12 cellular contexts compared by ENCODE assay signal in genomic region chr19:29724741-29725140, GRCh38. TPM values are rescaled to one million over a fixed set of nuclear protein-coding genes. Genes with fewer than 3 reads are reported as not detected.
A peak's percentile ranks its signal among the peaks of the same experiment; 100 is the strongest.
DNase-seq lines count a peak whose midpoint lies in the region; ATAC-seq, FAIRE-seq and TF ChIP-seq lines count a peak whose summit lies in the region.
"Had no signal": no experiment of that assay in that cellular context is flagged by ENCODE, and none has a peak within 500 bp of the region (broad histone marks: within the 10 kb centered on the region; RNA-seq: fewer than 3 reads in every experiment).

No MANE protein-coding gene starts in this region.

- intact Hi-C loops in heart left ventricle (cut with DNase I) (no loop called here), cardiac septum (cut with DNase I) (no loop called here)

- H3K9me3 Mint-ChIP-seq in astrocyte (ENCODE audit: unreplicated experiment): no peaks in the 10 kb centered on the region

- H3K23ac ChIP-seq in mesendoderm (ENCODE audit: low read length): no peak overlapping the region

- H4K8ac ChIP-seq in mesendoderm (ENCODE audit: low read depth, low read length): no peak overlapping the region

- H3K4me2 ChIP-seq in astrocyte (ENCODE audit: low read length) (peak overlapping the region; percentile 84), mesendoderm (ENCODE audit: low read length) (no peak overlapping the region)

- H3K9me3 ChIP-seq in heart left ventricle (no peaks in the 10 kb centered on the region), astrocyte (ENCODE audit: insufficient read depth, low read depth, low read length) (no peaks in the 10 kb centered on the region), tibial nerve (no peaks in the 10 kb centered on the region)
- H3K9me3 ChIP-seq: body of pancreas, SJCRH30 had no signal

- peak overlapping the region; percentile 20 for H3K4me3 Mint-ChIP-seq in astrocyte (ENCODE audit: unreplicated experiment)

- DNase-seq in heart left ventricle (no peak), cardiac septum (ENCODE audit: low spot score) (no peak), astrocyte (ENCODE audit: low read depth) (no peak), mesendoderm (no peak), tibial nerve (ENCODE audit: low spot score in 2 of 2) (no peak), 8988T (no peak), midbrain (lab: John Stamatoyannopoulos, UW) (no peak)
- DNase-seq in activated CD4-positive, alpha-beta T cell treated with anti-CD3 and anti-CD28 coated beads for 48 hours: no peak
- DNase-seq: activated T-cell treated with anti-CD3 and anti-CD28 coated beads for 4 hours, AML-193, body of pancreas, SJCRH30 had no signal

- peak overlapping the region; percentile 68 for H3K56ac ChIP-seq in mesendoderm (ENCODE audit: low read length)

- H2AFZ ChIP-seq in astrocyte (ENCODE audit: low read depth, low read length): peak overlapping the region; percentile 66

- H2AK5ac ChIP-seq in mesendoderm (ENCODE audit: low read length): no peak overlapping the region

- no peaks in the 10 kb centered on the region for H3K36me3 Mint-ChIP-seq in astrocyte (ENCODE audit: low read depth, unreplicated experiment)

- no peak overlapping the region for H4K5ac ChIP-seq in mesendoderm (ENCODE audit: low read length)

- no peak for FAIRE-seq in astrocyte (lab: Jason Lieb, UNC)

- TF ChIP-seq CTCF in heart left ventricle (IDR thresholded peaks at IDR 0.05): no peak
- no peak for TF ChIP-seq CTCF in astrocyte (IDR thresholded peaks at IDR 0.05; ENCODE audit: insufficient read depth, low read depth, low read length)
- TF ChIP-seq CTCF in tibial nerve (IDR thresholded peaks at IDR 0.05): peak in 1 of 5 experiments; percentile 1

- H3K36me3 ChIP-seq in heart left ventricle (no peaks in the 10 kb centered on the region), astrocyte (ENCODE audit: insufficient read depth, low read length) (no peaks in the 10 kb centered on the region), mesendoderm (ENCODE audit: control insufficient read depth, insufficient read depth, low read length) (no peaks in the 10 kb centered on the region), tibial nerve (no peaks in the 10 kb centered on the region)
- H3K36me3 ChIP-seq: SJCRH30 had no signal

- no peak overlapping the region for H2BK120ac ChIP-seq in mesendoderm (ENCODE audit: low read depth, low read length)

- H3K18ac ChIP-seq in mesendoderm (ENCODE audit: low read length): no peak overlapping the region

- WGBS in heart left ventricle, 4 donors: 48 to 50% (median 49%) methylated on average over 14 of the region's 14 CpGs
- no CpG with 5 or more reads among the region's 14 CpGs for WGBS in mesendoderm (ENCODE audit: extremely low coverage, insufficient coverage, low lambda C conversion rate)
- 30 to 34% methylated on average over 14 of the region's 14 CpGs for WGBS in tibial nerve, 2 donors

- peaks cover 45% of the 10 kb centered on the region for H3K27me3 Mint-ChIP-seq in astrocyte (ENCODE audit: low read depth, unreplicated experiment)

- H3K4ac ChIP-seq in mesendoderm (ENCODE audit: low read depth, low read length): no peak overlapping the region

- H3K4me1 Mint-ChIP-seq in astrocyte (ENCODE audit: low read depth, unreplicated experiment): no peaks in the 10 kb centered on the region

- no peak overlapping the region for H2BK15ac ChIP-seq in mesendoderm (replicated peaks; ENCODE audit: low read depth)

- H3K27me3 ChIP-seq in heart left ventricle (peaks cover 0 to 51% (median 4%) of the 10 kb centered on the region in 9 donors), astrocyte (ENCODE audit: insufficient read depth, low read length) (peaks cover 15% of the 10 kb centered on the region), mesendoderm (ENCODE audit: insufficient read depth, low read length, poor library complexity) (no peaks in the 10 kb centered on the region), tibial nerve (peaks cover 0 to 38% of the 10 kb centered on the region in 2 donors)

- H3K9ac ChIP-seq in astrocyte (ENCODE audit: low read length) (no peak overlapping the region), mesendoderm (ENCODE audit: low read length) (no peak overlapping the region)

- no peak for ATAC-seq in heart left ventricle
- ATAC-seq: body of pancreas had no signal

- H3K27ac Mint-ChIP-seq in astrocyte (ENCODE audit: unreplicated experiment): no peak overlapping the region

- H3K4me1 ChIP-seq in heart left ventricle (peaks cover 0 to 13% (median 10%) of the 10 kb centered on the region in 12 donors), astrocyte (ENCODE audit: insufficient read depth, low read length) (peaks cover 6% of the 10 kb centered on the region), mesendoderm (ENCODE audit: control insufficient read depth, low read depth, low read length) (no peaks in the 10 kb centered on the region), tibial nerve (peaks cover 0 to 23% (median 12%) of the 10 kb centered on the region in 4 donors)
- H3K4me1 ChIP-seq: SJCRH30 had no signal

- H3K79me1 ChIP-seq in mesendoderm (ENCODE audit: low read length): no peaks in the 10 kb centered on the region

- H4K20me1 ChIP-seq in astrocyte (ENCODE audit: insufficient read depth, low read length): no peaks in the 10 kb centered on the region

- TF ChIP-seq POLR2A in heart left ventricle (IDR thresholded peaks at IDR 0.05) (no peak), tibial nerve (IDR thresholded peaks at IDR 0.05) (no peak)

- no peak overlapping the region for H3K27ac ChIP-seq in heart left ventricle
- no peak overlapping the region for H3K27ac ChIP-seq in astrocyte (ENCODE audit: low read depth, low read length)
- no peak overlapping the region for H3K27ac ChIP-seq in mesendoderm (ENCODE audit: low read depth, low read length)
- peak overlapping the region in 1 of 4 donors; percentile 66 for H3K27ac ChIP-seq in tibial nerve
- H3K27ac ChIP-seq: body of pancreas, SJCRH30 had no signal

- H3K4me3 ChIP-seq in heart left ventricle (peak overlapping the region in 9 of 12 donors; percentile 5 to 46 (median 37)), astrocyte (ENCODE audit: insufficient read depth, low read depth, low read length) (peak overlapping the region; percentile 25), mesendoderm (ENCODE audit: low read length) (no peak overlapping the region), tibial nerve (peak overlapping the region in 3 of 4 donors; percentile 22 to 43 (median 42))
- H3K4me3 ChIP-seq: body of pancreas, SJCRH30 had no signal

- no peak for TF ChIP-seq EP300 in tibial nerve (IDR thresholded peaks at IDR 0.05)

- no peak overlapping the region for H2BK5ac ChIP-seq in mesendoderm (ENCODE audit: low read length)

- no peaks in the 10 kb centered on the region for H3K79me2 ChIP-seq in astrocyte (ENCODE audit: insufficient read depth, low read length)
- H3K79me2 ChIP-seq in mesendoderm (ENCODE audit: control insufficient read depth, insufficient read depth, low read length): no peaks in the 10 kb centered on the region

RNA-seq across cellular contexts. Expression of gene C19orf12, which starts 9.7 kb away (rescaled TPM):
- total RNA-seq in heart left ventricle: 10 to 100 TPM; 35.7 to 80.3 (median 49.2) TPM
- 10 to 100 TPM; 34.0 to 47.1 TPM for polyA plus RNA-seq in heart left ventricle
- 38.0 TPM for total RNA-seq in cardiac septum
- 38.7 and 40.9 TPM in 2 replicates for total RNA-seq in astrocyte
- 10.9 TPM for polyA plus RNA-seq in mesendoderm (2013, experiment 1 of 2)
- polyA plus RNA-seq in mesendoderm (2013, experiment 2 of 2): 10.9 TPM
- total RNA-seq in tibial nerve: 10 to 100 TPM; 52.5 to 71.6 (median 56.7) TPM

RNA-seq across cellular contexts. Expression of gene PLEKHF1, which starts 59.5 kb away (rescaled TPM):
- total RNA-seq in heart left ventricle (10 to 100 TPM in 8 of 9 donors, 1 to 10 TPM in 1; 7.8 to 46.1 (median 17.5) TPM), cardiac septum (9.5 TPM), astrocyte (10.8 and 13.1 TPM in 2 replicates), tibial nerve (100 to 1,000 TPM in 2 of 4 donors, 10 to 100 TPM in 2; 52.2 to 119 (median 89.0) TPM)
- 10 to 100 TPM; 38.6 to 42.0 TPM for polyA plus RNA-seq in heart left ventricle
- 3.0 TPM for polyA plus RNA-seq in mesendoderm (2013, experiment 1 of 2)
- 3.7 TPM for polyA plus RNA-seq in mesendoderm (2013, experiment 2 of 2)
